2 cellular contexts compared by ENCODE assay signal in the genomic region with DNA sequence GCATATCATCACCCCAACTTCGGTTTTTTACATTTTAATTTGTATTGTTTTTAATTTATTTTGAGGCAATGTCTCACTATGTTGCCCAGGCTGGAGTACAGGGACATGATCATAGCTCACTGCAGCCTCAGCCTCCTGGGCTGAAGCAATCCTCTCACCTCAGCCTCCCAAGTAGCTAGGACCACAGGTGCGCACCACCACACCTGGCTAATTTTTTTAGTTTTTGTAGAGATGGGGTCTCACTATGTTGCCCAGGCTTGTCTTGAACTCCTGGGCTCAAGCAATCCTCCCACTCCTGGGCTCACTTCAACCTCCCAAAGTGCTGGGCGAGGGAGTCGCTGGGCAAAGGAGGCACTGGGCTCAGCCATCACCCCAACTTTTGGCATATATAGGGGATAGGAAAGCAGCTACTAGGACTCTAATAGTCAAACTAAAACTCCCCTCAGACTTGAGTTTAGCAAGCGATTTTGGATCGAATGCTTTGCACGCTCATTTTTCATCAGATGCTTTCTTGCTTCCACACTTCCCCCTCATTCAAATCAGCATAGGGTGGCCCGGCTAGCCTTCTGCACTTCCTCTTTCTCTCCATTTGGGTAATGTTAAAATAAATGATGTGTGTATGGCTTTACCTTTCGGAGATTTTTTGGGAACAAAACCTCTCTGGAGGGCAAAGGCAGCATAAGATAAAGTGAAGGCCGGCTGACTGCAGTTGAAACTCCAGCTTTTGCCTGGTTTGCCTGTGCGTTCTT.
TF ChIP-seq lines count a peak whose summit lies in the region.

No MANE protein-coding gene starts in this region.

TF ChIP-seq in GM23338, 12 proteins besides CTCF, POLR2A, EP300 and RAD21 (continued from another document):
- no peak for TF ChIP-seq EZH2 (IDR thresholded peaks at IDR 0.05; ENCODE audit: low read depth, unreplicated experiment)

TF ChIP-seq in K562, 482 proteins besides CTCF, POLR2A, EP300 and RAD21:
- TF ChIP-seq, protein P1, sequence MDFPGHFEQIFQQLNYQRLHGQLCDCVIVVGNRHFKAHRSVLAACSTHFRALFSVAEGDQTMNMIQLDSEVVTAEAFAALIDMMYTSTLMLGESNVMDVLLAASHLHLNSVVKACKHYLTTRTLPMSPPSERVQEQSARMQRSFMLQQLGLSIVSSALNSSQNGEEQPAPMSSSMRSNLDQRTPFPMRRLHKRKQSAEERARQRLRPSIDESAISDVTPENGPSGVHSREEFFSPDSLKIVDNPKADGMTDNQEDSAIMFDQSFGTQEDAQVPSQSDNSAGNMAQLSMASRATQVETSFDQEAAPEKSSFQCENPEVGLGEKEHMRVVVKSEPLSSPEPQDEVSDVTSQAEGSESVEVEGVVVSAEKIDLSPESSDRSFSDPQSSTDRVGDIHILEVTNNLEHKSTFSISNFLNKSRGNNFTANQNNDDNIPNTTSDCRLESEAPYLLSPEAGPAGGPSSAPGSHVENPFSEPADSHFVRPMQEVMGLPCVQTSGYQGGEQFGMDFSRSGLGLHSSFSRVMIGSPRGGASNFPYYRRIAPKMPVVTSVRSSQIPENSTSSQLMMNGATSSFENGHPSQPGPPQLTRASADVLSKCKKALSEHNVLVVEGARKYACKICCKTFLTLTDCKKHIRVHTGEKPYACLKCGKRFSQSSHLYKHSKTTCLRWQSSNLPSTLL (IDR thresholded peaks at IDR 0.05): no peak
- TF ChIP-seq ZNF121 (CRISPR knock-in tag; conservative IDR thresholded peaks at IDR 0.05): peak; percentile 62
- peak; percentile 99 for TF ChIP-seq SPI1 (IDR thresholded peaks at IDR 0.05; ENCODE audit: borderline replicate concordance, low read depth, low read length)
